In the genomic region with DNA sequence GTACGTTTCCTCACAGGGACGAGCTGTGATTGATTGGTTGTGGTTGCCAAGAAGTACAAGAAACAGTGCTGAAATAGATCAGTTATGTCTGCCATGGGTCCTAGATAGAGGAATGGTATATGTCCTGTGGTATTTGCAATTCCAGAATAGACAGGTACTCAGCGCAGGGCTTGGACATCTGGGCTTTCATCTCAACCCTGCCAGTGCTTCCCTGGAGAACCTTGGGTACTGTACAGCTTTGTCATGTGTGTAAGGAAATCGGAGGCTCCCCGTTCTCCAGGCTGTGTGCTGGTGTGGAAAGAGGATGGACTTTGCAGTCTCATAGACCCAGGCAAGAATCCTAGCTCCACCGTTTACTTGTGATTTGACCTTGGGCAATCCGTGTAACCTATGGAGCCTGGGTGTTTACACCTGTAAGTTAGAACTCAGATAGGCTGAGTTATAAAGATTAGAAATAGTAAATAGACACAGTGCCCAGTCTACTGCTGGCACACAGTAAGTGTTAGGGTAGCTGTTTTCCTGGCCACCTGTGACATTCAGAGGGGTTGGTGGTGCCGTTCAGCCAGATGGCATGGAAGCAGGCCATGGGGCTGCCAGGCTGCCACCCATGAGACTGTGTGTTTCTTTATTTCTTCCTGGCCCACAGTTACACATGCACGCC, we compare ENCODE assay signal across 19 cellular contexts. TPM values are rescaled to one million over a fixed set of nuclear protein-coding genes. Genes with fewer than 3 reads are reported as not detected.
"Had no signal": no experiment of that assay in that cellular context is flagged by ENCODE, and none has a peak within 500 bp of the region (broad histone marks: within the 10 kb centered on the region; RNA-seq: fewer than 3 reads in every experiment).

No MANE protein-coding gene starts in this region.

- DNase-seq: activated CD4-positive, alpha-beta memory T cell treated with anti-CD3 and anti-CD28 coated beads, Interleukin-2, amount 10 ng/mL, durations not matched to agents 7 days and 5 days; activated CD4-positive, alpha-beta T cell treated with anti-CD3 and anti-CD28 coated beads for 36 hours; activated CD8-positive, alpha-beta memory T cell treated with anti-CD3 and anti-CD28 coated beads, Interleukin-2, amount 10 ng/mL, durations not matched to agents 7 days and 5 days; activated naive CD4-positive, alpha-beta T cell; activated naive CD8-positive, alpha-beta T cell treated with anti-CD3 and anti-CD28 coated beads for 36 hours; central memory CD4-positive, alpha-beta T cell; effector CD4-positive, alpha-beta T cell; heart left ventricle; left cardiac atrium; lower lobe of right lung; retina; stimulated activated CD4-positive, alpha-beta T cell treated with anti-CD3 and anti-CD28 coated beads, Interleukin-2, amount 100 ng/mL, for 24 hours; stimulated activated naive CD8-positive, alpha-beta T cell treated with anti-CD3 and anti-CD28 coated beads, Interleukin-15, Interleukin-2, amounts not matched to agents 100 U/mL and 50 U/mL, for 24 hours; SW 1271; trophoblast cell had no signal

- H3K27ac ChIP-seq: coronary artery, heart left ventricle, lower lobe of right lung, vagina had no signal

- H3K4me3 ChIP-seq: coronary artery, heart left ventricle, lower lobe of right lung, vagina had no signal

- H3K9me3 ChIP-seq: heart left ventricle, lower lobe of right lung, vagina had no signal

- H3K27me3 ChIP-seq: heart left ventricle, vagina had no signal

- H3K4me1 Mint-ChIP-seq: activated CD4-positive, alpha-beta T cell treated with anti-CD3 and anti-CD28 coated beads for 36 hours; activated CD8-positive, alpha-beta memory T cell treated with anti-CD3 and anti-CD28 coated beads, Interleukin-2, amount 10 ng/mL, durations not matched to agents 7 days and 5 days; activated naive CD8-positive, alpha-beta T cell treated with anti-CD3 and anti-CD28 coated beads for 36 hours had no signal

- H3K4me3 Mint-ChIP-seq: activated CD4-positive, alpha-beta memory T cell treated with anti-CD3 and anti-CD28 coated beads, Interleukin-2, amount 10 ng/mL, durations not matched to agents 7 days and 5 days; activated CD4-positive, alpha-beta T cell treated with anti-CD3 and anti-CD28 coated beads for 36 hours; activated CD8-positive, alpha-beta memory T cell treated with anti-CD3 and anti-CD28 coated beads, Interleukin-2, amount 10 ng/mL, durations not matched to agents 7 days and 5 days; activated naive CD8-positive, alpha-beta T cell treated with anti-CD3 and anti-CD28 coated beads for 36 hours; natural killer cell treated with Interleukin-12 subunit alpha and Interleukin-12 subunit beta and Interleukin-15 and Interleukin-18, amount 100 ng/mL, for 72 hours had no signal

- H3K4me1 ChIP-seq: heart left ventricle, lower lobe of right lung, vagina had no signal

- H3K27ac Mint-ChIP-seq: activated CD4-positive, alpha-beta memory T cell treated with anti-CD3 and anti-CD28 coated beads, Interleukin-2, amount 10 ng/mL, durations not matched to agents 7 days and 5 days; activated CD4-positive, alpha-beta T cell treated with anti-CD3 and anti-CD28 coated beads for 36 hours; activated CD8-positive, alpha-beta memory T cell treated with anti-CD3 and anti-CD28 coated beads, Interleukin-2, amount 10 ng/mL, durations not matched to agents 7 days and 5 days; activated naive CD8-positive, alpha-beta T cell treated with anti-CD3 and anti-CD28 coated beads for 36 hours; natural killer cell treated with Interleukin-12 subunit alpha and Interleukin-12 subunit beta and Interleukin-15 and Interleukin-18, amount 100 ng/mL, for 72 hours had no signal

- H3K36me3 ChIP-seq: heart left ventricle, lower lobe of right lung, vagina had no signal

- ATAC-seq: activated CD4-positive, alpha-beta T cell treated with anti-CD3 and anti-CD28 coated beads for 36 hours; activated CD8-positive, alpha-beta memory T cell treated with anti-CD3 and anti-CD28 coated beads, Interleukin-2, amount 10 ng/mL, durations not matched to agents 7 days and 5 days; heart left ventricle; left cardiac atrium; lower lobe of right lung; natural killer cell treated with Interleukin-12 subunit alpha and Interleukin-12 subunit beta and Interleukin-15 and Interleukin-18, amount 100 ng/mL, for 72 hours; stimulated activated naive CD8-positive, alpha-beta T cell treated with anti-CD3 and anti-CD28 coated beads, Interleukin-15, Interleukin-2, amounts not matched to agents 100 U/mL and 50 U/mL, for 24 hours had no signal

- H3K36me3 Mint-ChIP-seq: activated CD8-positive, alpha-beta memory T cell treated with anti-CD3 and anti-CD28 coated beads, Interleukin-2, amount 10 ng/mL, durations not matched to agents 7 days and 5 days; activated naive CD8-positive, alpha-beta T cell treated with anti-CD3 and anti-CD28 coated beads for 36 hours; natural killer cell treated with Interleukin-12 subunit alpha and Interleukin-12 subunit beta and Interleukin-15 and Interleukin-18, amount 100 ng/mL, for 72 hours had no signal

RNA-seq across cellular contexts. Expression of a gene that starts 53.1 kb away (rescaled TPM):
- total RNA-seq: activated CD4-positive, alpha-beta memory T cell treated with anti-CD3 and anti-CD28 coated beads, Interleukin-2, amount 10 ng/mL, durations not matched to agents 7 days and 5 days; activated CD4-positive, alpha-beta T cell treated with anti-CD3 and anti-CD28 coated beads for 36 hours; activated CD8-positive, alpha-beta memory T cell treated with anti-CD3 and anti-CD28 coated beads, Interleukin-2, amount 10 ng/mL, durations not matched to agents 7 days and 5 days; activated naive CD8-positive, alpha-beta T cell treated with anti-CD3 and anti-CD28 coated beads for 36 hours; natural killer cell treated with Interleukin-12 subunit alpha and Interleukin-12 subunit beta and Interleukin-15 and Interleukin-18, amount 100 ng/mL, for 72 hours; T-helper 2 cell treated with Interferon-gamma antibody and Interleukin-4, amounts not matched to agents 100 ng/mL and 5 ng/mL, for 36 hours; vagina had no signal
